Comparison of ENCODE assay signal across 8 cellular contexts in the genomic region with DNA sequence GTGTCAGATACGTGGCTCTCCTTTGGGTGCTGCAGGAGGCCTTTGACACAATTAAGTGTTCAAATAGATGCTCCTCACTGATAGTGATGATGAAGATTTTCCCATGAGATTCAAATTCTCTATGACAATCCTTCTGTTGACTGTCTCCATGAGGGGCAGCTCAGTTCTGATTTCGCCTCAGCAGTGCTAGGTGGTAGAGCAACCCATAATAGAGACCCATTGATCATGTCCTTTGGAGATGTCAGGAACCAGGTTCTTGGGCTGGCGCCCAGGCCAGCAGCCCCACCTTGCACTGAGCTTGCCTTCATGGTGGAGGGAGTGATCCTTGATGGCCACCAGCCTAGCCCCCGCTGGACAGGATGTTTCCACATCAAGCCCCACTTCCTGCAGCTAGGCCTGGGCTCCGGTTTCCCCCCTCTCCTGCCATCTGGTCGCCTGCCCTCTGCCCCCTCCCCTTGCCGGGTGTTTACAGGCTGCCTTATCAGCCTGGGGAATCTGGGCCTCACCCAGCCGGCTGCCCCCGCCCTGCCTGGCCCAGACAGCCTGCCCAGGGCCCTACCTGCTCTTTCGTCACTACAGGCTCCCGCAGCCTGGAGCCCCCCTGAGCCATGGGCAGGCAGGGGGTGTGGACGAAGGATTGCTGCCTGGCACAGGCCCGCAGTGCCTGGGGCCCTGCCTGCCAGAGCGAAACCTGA. TPM values are rescaled to one million over a fixed set of nuclear protein-coding genes. Genes with fewer than 3 reads are reported as not detected.
DNase-seq lines count a peak whose midpoint lies in the region; ATAC-seq and TF ChIP-seq lines count a peak whose summit lies in the region.

No MANE protein-coding gene starts in this region.

- peak; percentile 74 for ATAC-seq in GM23338
- no peak for ATAC-seq in GM18861 (IDR thresholded peaks at IDR 0.05; ENCODE audit: unreplicated experiment)

- H3K27me3 Mint-ChIP-seq in GM23338 (ENCODE audit: insufficient read depth, low read depth, poor library complexity), result peaks cover 2% of the 10 kb centered on the region
- H3K27me3 Mint-ChIP-seq in dendritic cell treated with granulocyte-macrophage colony-stimulating factor and Interleukin-4, amounts not matched to agents 40 ng/mL and 50 ng/mL, for 4 days, result no peaks in the 10 kb centered on the region
- peaks cover 7% of the 10 kb centered on the region for H3K27me3 Mint-ChIP-seq in nephron progenitor cell (ENCODE audit: low read depth, poor library complexity)

- intact Hi-C loops in dendritic cell treated with granulocyte-macrophage colony-stimulating factor and Interleukin-4, amounts not matched to agents 40 ng/mL and 50 ng/mL, for 4 days (cut with micrococcal nuclease), result no loop called here
- intact Hi-C loops in OCI-LY7 (cut with micrococcal nuclease; ENCODE audit: unreplicated experiment), result no loop called here

- H3K4me1 Mint-ChIP-seq in GM23338, result peaks cover 8% of the 10 kb centered on the region
- peaks cover 78% of the 10 kb centered on the region for H3K4me1 Mint-ChIP-seq in dendritic cell treated with granulocyte-macrophage colony-stimulating factor and Interleukin-4, amounts not matched to agents 40 ng/mL and 50 ng/mL, for 4 days (ENCODE audit: low read depth)
- H3K4me1 Mint-ChIP-seq in nephron progenitor cell, result peaks cover 9% of the 10 kb centered on the region

- H4K20me1 ChIP-seq in GM23338 (replicated peaks; ENCODE audit: insufficient read depth) (no peaks in the 10 kb centered on the region), OCI-LY7 (ENCODE audit: insufficient read depth, low read length) (no peaks in the 10 kb centered on the region)

- H3K4me1 ChIP-seq in GM23338 (ENCODE audit: insufficient read depth), result no peaks in the 10 kb centered on the region
- peaks cover 11% of the 10 kb centered on the region for H3K4me1 ChIP-seq in OCI-LY7 (ENCODE audit: insufficient read depth, low read length, poor library complexity, severe bottlenecking)

- no peaks in the 10 kb centered on the region for H3F3A ChIP-seq in GM23338 (replicated peaks; ENCODE audit: low read depth)

- H3K9me3 Mint-ChIP-seq in GM23338 (no peaks in the 10 kb centered on the region), nephron progenitor cell (peaks cover 44% of the 10 kb centered on the region)
- no peaks in the 10 kb centered on the region for H3K9me3 Mint-ChIP-seq in dendritic cell treated with granulocyte-macrophage colony-stimulating factor and Interleukin-4, amounts not matched to agents 40 ng/mL and 50 ng/mL, for 4 days

- TF ChIP-seq CTCF in GM23338 (conservative IDR thresholded peaks at IDR 0.05; ENCODE audit: low read depth in 2 of 2) (no peak), nephron progenitor cell (IDR thresholded peaks at IDR 0.05) (no peak), OCI-LY7 (conservative IDR thresholded peaks at IDR 0.05; ENCODE audit: low read length) (no peak)

- H3K4me2 ChIP-seq in GM23338, result no peak overlapping the region
- H3K4me2 ChIP-seq in OCI-LY7 (ENCODE audit: low read length), result no peak overlapping the region

- no peaks in the 10 kb centered on the region for H3K27me3 ChIP-seq in GM23338 (ENCODE audit: insufficient read depth)

- CTCF ChIA-PET in OCI-LY7 (lab: Charles Lee; ENCODE audit: unreplicated experiment), result no interaction called here

- DNase-seq in GM23338 (ENCODE audit: low spot score) (no peak), nephron progenitor cell (no peak), NCI-H774 (lab: John Stamatoyannopoulos, UW) (no peak), OCI-LY7 (ENCODE audit: low spot score) (no peak), SIG-M5 treated with dmso at 0.1 percent for 504 hours (lab: John Stamatoyannopoulos, UW; ENCODE audit: unreplicated experiment) (no peak)

- no peak overlapping the region for H3K4me3 ChIP-seq in GM23338
- no peak overlapping the region for H3K4me3 ChIP-seq in OCI-LY7 (ENCODE audit: low read depth, low read length, poor library complexity, severe bottlenecking)

- no peaks in the 10 kb centered on the region for H3K9me3 ChIP-seq in OCI-LY7 (ENCODE audit: low read length)

- H2AFZ ChIP-seq in GM23338 (no peak overlapping the region), OCI-LY7 (ENCODE audit: low read length) (no peak overlapping the region)

- H3K36me3 ChIP-seq in GM23338 (ENCODE audit: insufficient read depth), result no peaks in the 10 kb centered on the region
- no peaks in the 10 kb centered on the region for H3K36me3 ChIP-seq in OCI-LY7 (ENCODE audit: insufficient read depth, low read length)

- H3K9me2 ChIP-seq in GM23338 (ENCODE audit: insufficient read depth), result no peaks in the 10 kb centered on the region
- no peaks in the 10 kb centered on the region for H3K9me2 ChIP-seq in OCI-LY7 (ENCODE audit: insufficient read depth, low read length)

- no peak overlapping the region for H3K4me3 Mint-ChIP-seq in GM23338
- no peak overlapping the region for H3K4me3 Mint-ChIP-seq in dendritic cell treated with granulocyte-macrophage colony-stimulating factor and Interleukin-4, amounts not matched to agents 40 ng/mL and 50 ng/mL, for 4 days
- H3K4me3 Mint-ChIP-seq in nephron progenitor cell, result no peak overlapping the region

- POLR2A ChIA-PET in OCI-LY7 (lab: Charles Lee), result no interaction called here

- no peaks in the 10 kb centered on the region for H3K79me2 ChIP-seq in GM23338 (replicated peaks; ENCODE audit: insufficient read depth)
- H3K79me2 ChIP-seq in OCI-LY7 (ENCODE audit: insufficient read depth, low read depth, low read length), result peaks cover 42% of the 10 kb centered on the region; the same call in 1 of the 2 replicates

- H3K27ac ChIP-seq in GM23338 (ENCODE audit: low read depth) (no peak overlapping the region), OCI-LY7 (ENCODE audit: low read depth, low read length, poor library complexity, severe bottlenecking) (no peak overlapping the region)

- H3K36me3 Mint-ChIP-seq in GM23338 (ENCODE audit: low read depth) (no peaks in the 10 kb centered on the region), nephron progenitor cell (ENCODE audit: low read depth) (no peaks in the 10 kb centered on the region)
- H3K36me3 Mint-ChIP-seq in dendritic cell treated with granulocyte-macrophage colony-stimulating factor and Interleukin-4, amounts not matched to agents 40 ng/mL and 50 ng/mL, for 4 days (ENCODE audit: low read depth), result peaks cover 44% of the 10 kb centered on the region

- BruUV-seq in OCI-LY7 (replicated peaks; lab: Mats Ljungman, UMichigan), result no TSS peak

- no peak overlapping the region for H3K27ac Mint-ChIP-seq in GM23338
- peak overlapping the region; percentile 48 for H3K27ac Mint-ChIP-seq in dendritic cell treated with granulocyte-macrophage colony-stimulating factor and Interleukin-4, amounts not matched to agents 40 ng/mL and 50 ng/mL, for 4 days
- H3K27ac Mint-ChIP-seq in nephron progenitor cell, result peak overlapping the region; percentile 24

TF ChIP-seq in GM23338, 12 proteins besides CTCF, POLR2A, EP300 and RAD21 (continues in another document):
- TF ChIP-seq, protein P1, sequence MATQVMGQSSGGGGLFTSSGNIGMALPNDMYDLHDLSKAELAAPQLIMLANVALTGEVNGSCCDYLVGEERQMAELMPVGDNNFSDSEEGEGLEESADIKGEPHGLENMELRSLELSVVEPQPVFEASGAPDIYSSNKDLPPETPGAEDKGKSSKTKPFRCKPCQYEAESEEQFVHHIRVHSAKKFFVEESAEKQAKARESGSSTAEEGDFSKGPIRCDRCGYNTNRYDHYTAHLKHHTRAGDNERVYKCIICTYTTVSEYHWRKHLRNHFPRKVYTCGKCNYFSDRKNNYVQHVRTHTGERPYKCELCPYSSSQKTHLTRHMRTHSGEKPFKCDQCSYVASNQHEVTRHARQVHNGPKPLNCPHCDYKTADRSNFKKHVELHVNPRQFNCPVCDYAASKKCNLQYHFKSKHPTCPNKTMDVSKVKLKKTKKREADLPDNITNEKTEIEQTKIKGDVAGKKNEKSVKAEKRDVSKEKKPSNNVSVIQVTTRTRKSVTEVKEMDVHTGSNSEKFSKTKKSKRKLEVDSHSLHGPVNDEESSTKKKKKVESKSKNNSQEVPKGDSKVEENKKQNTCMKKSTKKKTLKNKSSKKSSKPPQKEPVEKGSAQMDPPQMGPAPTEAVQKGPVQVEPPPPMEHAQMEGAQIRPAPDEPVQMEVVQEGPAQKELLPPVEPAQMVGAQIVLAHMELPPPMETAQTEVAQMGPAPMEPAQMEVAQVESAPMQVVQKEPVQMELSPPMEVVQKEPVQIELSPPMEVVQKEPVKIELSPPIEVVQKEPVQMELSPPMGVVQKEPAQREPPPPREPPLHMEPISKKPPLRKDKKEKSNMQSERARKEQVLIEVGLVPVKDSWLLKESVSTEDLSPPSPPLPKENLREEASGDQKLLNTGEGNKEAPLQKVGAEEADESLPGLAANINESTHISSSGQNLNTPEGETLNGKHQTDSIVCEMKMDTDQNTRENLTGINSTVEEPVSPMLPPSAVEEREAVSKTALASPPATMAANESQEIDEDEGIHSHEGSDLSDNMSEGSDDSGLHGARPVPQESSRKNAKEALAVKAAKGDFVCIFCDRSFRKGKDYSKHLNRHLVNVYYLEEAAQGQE (IDR thresholded peaks at IDR 0.05; ENCODE audit: unreplicated experiment), result no peak

TF ChIP-seq in PFSK-1, 5 proteins besides CTCF, POLR2A, EP300 and RAD21:
- TF ChIP-seq FOXP2 (optimal IDR thresholded peaks at IDR 0.05; ENCODE audit: borderline replicate concordance, extremely low read depth, extremely low read length, insufficient read depth), result peak; percentile 98
- no peak for TF ChIP-seq POLR2AphosphoS5 (IDR thresholded peaks at IDR 0.05; ENCODE audit: low read depth, low read length)

RNA-seq across cellular contexts. Expression of a gene that starts 12.6 kb away (rescaled TPM):
- 1.6 and 1.8 TPM in 2 replicates for total RNA-seq in GM23338 (2014; rRNA removed; shearing (Covaris generic))
- 0.42 and 0.50 TPM in 2 replicates for polyA plus RNA-seq in GM23338 (2016; fragmentation: Nextera tagmentation; extraction: Ambion mirVana)
- polyA plus RNA-seq in PFSK-1 (2012; ENCODE audit: insufficient read length, low read depth), result 21.2 TPM
- total RNA-seq in OCI-LY7 (2014; rRNA removed; shearing (Covaris generic)), result 13.4 and 15.0 TPM in 2 replicates
- 24.9 and 27.3 TPM in 2 replicates for total RNA-seq in OCI-LY7 (2022)
